3 cellular contexts compared by ENCODE assay signal in the genomic region with DNA sequence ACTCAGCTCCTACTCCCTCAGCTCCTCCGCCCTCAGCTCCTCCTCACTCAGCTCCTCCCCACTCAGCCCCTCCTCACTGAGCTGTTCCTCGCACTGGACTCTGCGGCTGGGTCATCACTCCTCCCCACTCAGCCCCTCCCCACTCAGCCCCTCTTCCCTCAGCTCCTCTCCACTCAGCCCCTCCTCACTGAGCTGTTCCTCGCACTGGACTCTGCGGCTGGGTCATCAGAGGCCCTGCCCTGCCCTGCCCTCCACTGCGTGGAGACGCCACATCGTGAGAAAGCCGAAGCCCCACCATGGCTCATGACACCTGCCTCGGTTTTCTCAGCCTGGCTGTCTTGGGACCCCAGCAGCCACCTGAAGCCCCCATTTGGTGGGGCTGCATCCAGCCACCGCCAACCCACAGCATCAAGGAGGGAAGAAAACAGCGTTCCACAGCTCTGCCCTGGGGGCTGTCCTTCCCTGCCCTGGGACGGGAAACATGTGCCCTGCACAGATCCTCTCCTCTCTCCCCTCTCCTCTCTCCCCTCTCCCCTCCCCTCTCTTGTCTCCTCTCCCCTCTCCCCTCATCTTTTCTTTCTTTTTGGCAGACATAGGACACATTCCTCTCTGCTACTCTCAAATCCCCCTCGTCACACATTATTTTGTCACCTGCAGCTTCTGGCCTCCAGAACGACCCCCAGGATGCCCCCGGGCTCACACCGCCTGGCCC.
TF ChIP-seq lines count a peak whose summit lies in the region.

No MANE protein-coding gene starts in this region.

TF ChIP-seq in liver, 16 proteins besides CTCF, POLR2A, EP300 and RAD21:
- TF ChIP-seq EGR1 (IDR thresholded peaks at IDR 0.05; ENCODE audit: low read depth in 2 of 2) (no peak), HNF4G (IDR thresholded peaks at IDR 0.05) (no peak), SP1 (IDR thresholded peaks at IDR 0.05) (no peak), TAF1 (conservative IDR thresholded peaks at IDR 0.05) (no peak), JUND (IDR thresholded peaks at IDR 0.05) (no peak), NR2F2 (IDR thresholded peaks at IDR 0.05) (no peak), YY1 (IDR thresholded peaks at IDR 0.05) (no peak), HNF4A (conservative IDR thresholded peaks at IDR 0.05) (no peak), FOXA2 (IDR thresholded peaks at IDR 0.05) (no peak), FOXA1 (IDR thresholded peaks at IDR 0.05) (no peak), RXRA (IDR thresholded peaks at IDR 0.05) (no peak), GABPA (IDR thresholded peaks at IDR 0.05 in 1 of 2, conservative IDR thresholded peaks at IDR 0.05 in 1 of 2) (no peak)
- TF ChIP-seq, protein P1, sequence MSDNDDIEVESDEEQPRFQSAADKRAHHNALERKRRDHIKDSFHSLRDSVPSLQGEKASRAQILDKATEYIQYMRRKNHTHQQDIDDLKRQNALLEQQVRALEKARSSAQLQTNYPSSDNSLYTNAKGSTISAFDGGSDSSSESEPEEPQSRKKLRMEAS (IDR thresholded peaks at IDR 0.05): no peak
- TF ChIP-seq, protein P2, sequence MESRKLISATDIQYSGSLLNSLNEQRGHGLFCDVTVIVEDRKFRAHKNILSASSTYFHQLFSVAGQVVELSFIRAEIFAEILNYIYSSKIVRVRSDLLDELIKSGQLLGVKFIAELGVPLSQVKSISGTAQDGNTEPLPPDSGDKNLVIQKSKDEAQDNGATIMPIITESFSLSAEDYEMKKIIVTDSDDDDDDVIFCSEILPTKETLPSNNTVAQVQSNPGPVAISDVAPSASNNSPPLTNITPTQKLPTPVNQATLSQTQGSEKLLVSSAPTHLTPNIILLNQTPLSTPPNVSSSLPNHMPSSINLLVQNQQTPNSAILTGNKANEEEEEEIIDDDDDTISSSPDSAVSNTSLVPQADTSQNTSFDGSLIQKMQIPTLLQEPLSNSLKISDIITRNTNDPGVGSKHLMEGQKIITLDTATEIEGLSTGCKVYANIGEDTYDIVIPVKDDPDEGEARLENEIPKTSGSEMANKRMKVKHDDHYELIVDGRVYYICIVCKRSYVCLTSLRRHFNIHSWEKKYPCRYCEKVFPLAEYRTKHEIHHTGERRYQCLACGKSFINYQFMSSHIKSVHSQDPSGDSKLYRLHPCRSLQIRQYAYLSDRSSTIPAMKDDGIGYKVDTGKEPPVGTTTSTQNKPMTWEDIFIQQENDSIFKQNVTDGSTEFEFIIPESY (IDR thresholded peaks at IDR 0.05): no peak
- TF ChIP-seq, protein P3, sequence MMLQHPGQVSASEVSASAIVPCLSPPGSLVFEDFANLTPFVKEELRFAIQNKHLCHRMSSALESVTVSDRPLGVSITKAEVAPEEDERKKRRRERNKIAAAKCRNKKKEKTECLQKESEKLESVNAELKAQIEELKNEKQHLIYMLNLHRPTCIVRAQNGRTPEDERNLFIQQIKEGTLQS (IDR thresholded peaks at IDR 0.05): no peak
- TF ChIP-seq, protein P4, sequence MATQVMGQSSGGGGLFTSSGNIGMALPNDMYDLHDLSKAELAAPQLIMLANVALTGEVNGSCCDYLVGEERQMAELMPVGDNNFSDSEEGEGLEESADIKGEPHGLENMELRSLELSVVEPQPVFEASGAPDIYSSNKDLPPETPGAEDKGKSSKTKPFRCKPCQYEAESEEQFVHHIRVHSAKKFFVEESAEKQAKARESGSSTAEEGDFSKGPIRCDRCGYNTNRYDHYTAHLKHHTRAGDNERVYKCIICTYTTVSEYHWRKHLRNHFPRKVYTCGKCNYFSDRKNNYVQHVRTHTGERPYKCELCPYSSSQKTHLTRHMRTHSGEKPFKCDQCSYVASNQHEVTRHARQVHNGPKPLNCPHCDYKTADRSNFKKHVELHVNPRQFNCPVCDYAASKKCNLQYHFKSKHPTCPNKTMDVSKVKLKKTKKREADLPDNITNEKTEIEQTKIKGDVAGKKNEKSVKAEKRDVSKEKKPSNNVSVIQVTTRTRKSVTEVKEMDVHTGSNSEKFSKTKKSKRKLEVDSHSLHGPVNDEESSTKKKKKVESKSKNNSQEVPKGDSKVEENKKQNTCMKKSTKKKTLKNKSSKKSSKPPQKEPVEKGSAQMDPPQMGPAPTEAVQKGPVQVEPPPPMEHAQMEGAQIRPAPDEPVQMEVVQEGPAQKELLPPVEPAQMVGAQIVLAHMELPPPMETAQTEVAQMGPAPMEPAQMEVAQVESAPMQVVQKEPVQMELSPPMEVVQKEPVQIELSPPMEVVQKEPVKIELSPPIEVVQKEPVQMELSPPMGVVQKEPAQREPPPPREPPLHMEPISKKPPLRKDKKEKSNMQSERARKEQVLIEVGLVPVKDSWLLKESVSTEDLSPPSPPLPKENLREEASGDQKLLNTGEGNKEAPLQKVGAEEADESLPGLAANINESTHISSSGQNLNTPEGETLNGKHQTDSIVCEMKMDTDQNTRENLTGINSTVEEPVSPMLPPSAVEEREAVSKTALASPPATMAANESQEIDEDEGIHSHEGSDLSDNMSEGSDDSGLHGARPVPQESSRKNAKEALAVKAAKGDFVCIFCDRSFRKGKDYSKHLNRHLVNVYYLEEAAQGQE (IDR thresholded peaks at IDR 0.05): no peak

TF ChIP-seq in HepG2, 621 proteins besides CTCF, POLR2A, EP300 and RAD21:
- no peak for TF ChIP-seq KDM6A (CRISPR knock-in tag; IDR thresholded peaks at IDR 0.05; ENCODE audit: low read depth)

TF ChIP-seq in SK-N-SH treated with all-trans-retinoic acid at 6 μM for 48 hours, 23 proteins besides CTCF, POLR2A, EP300 and RAD21:
- TF ChIP-seq ZNF565 (CRISPR knock-in tag; conservative IDR thresholded peaks at IDR 0.05; ENCODE audit: low read depth) (no peak), ZC3H10 (CRISPR knock-in tag; IDR thresholded peaks at IDR 0.05) (no peak), TOX (CRISPR knock-in tag; IDR thresholded peaks at IDR 0.05; ENCODE audit: borderline replicate concordance) (no peak), ZNF70 (CRISPR knock-in tag; IDR thresholded peaks at IDR 0.05) (no peak), SNAI2 (CRISPR knock-in tag; IDR thresholded peaks at IDR 0.05) (no peak), TCF4 (CRISPR knock-in tag; IDR thresholded peaks at IDR 0.05; ENCODE audit: borderline replicate concordance) (no peak), ZNF8 (CRISPR knock-in tag; IDR thresholded peaks at IDR 0.05) (no peak)
TF ChIP-seq in SK-N-SH treated with all-trans-retinoic acid at 6 μM for 48 hours: peak in this region for 0.
